In the genomic region with DNA sequence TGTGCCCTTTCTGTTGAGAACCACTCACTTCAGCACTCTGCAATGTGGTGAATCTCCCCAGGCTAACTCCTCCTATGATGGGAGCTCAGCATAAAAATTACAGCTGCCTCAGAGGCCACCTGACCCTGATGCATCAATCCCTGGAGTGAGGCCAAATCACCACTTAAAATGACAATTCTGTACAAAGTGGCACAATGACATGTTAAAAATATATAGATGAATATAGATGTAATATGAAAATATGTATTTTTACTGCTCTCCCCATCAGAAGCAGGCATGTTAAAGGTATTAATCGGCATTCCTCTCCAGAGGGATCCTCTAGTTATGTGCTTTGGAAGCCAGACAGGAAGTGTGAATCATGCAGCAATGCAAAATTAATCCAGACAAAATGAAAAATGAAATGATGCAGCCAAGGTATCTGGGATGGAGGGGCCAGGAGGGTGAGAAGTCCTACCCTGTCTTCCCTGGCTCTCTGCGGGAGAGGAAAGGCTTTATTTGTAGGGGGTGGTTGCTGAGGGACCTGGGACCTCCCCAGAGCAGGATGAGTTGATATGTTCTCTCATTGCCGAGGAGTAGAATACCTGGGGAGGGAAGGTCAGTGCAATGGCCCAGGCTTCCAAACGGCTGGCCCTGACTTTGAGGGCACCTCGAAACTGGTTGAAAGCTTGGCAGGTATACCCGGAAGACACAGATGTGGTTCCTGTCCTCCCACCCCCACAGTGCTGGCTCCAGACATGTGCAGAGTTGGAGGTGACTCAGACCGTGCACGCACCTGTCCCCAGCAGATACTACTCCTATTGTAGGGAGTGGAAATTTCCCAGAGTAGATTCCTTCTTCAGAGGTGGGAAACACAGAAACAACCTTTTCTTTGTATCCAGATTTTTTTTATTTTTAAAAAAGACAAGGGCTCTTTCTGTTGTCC, we compare ENCODE assay signal across 11 cellular contexts.
DNase-seq lines count a peak whose midpoint lies in the region; ATAC-seq and TF ChIP-seq lines count a peak whose summit lies in the region.
"Had no signal": no experiment of that assay in that cellular context is flagged by ENCODE, and none has a peak within 500 bp of the region (broad histone marks: within the 10 kb centered on the region; RNA-seq: fewer than 3 reads in every experiment).

No MANE protein-coding gene starts in this region.

- H3K27me3 ChIP-seq in Panc1 (ENCODE audit: control insufficient read depth, insufficient read depth, low read length) (no peaks in the 10 kb centered on the region), foreskin keratinocyte (no peaks in the 10 kb centered on the region), uterus (no peaks in the 10 kb centered on the region)
- H3K27me3 ChIP-seq: tibial artery had no signal

- DNase-seq in NCI-H510A treated with DMSO at 0.1 percent for 48 hours (lab: John Stamatoyannopoulos, UW) (peak; percentile 22), NCI-H510A (lab: John Stamatoyannopoulos, UW) (no peak), Panc1 (ENCODE audit: low read depth, low spot score) (no peak), foreskin keratinocyte (peak; percentile 83 to 88), uterus (peak; percentile 30 to 36), Kasumi-1 (lab: John Stamatoyannopoulos, UW) (no peak), D341Med (ENCODE audit: low spot score) (no peak)
- DNase-seq: activated naive CD8-positive, alpha-beta T cell treated with anti-CD3 and anti-CD28 coated beads for 36 hours; tibial artery had no signal

- intact Hi-C loops in Panc1 (cut with micrococcal nuclease; ENCODE audit: unreplicated experiment) (no loop called here), uterus (cut with DNase I; ENCODE audit: low total_unique reads) (no loop called here)

- H3K4me1 ChIP-seq in Panc1 (ENCODE audit: control insufficient read depth, insufficient read depth, low read length) (no peaks in the 10 kb centered on the region), foreskin keratinocyte (peaks cover 49% of the 10 kb centered on the region), uterus (peaks cover 7 to 11% of the 10 kb centered on the region in 2 donors)

- no peak for TF ChIP-seq POLR2A in uterus (IDR thresholded peaks at IDR 0.05)

- H3K4me3 ChIP-seq in Panc1 (ENCODE audit: low read depth in 2 of 2, low read length in 2 of 2) (no peak overlapping the region), uterus (no peak overlapping the region)
- H3K4me3 ChIP-seq: tibial artery had no signal

- TF ChIP-seq CTCF in Panc1 (IDR thresholded peaks at IDR 0.05): no peak
- no peak for TF ChIP-seq CTCF in foreskin keratinocyte (conservative IDR thresholded peaks at IDR 0.05)
- no peak for TF ChIP-seq CTCF in uterus (IDR thresholded peaks at IDR 0.05)

- POLR2A ChIA-PET in Panc1 (lab: Charles Lee): no interaction called here

- H3K27ac ChIP-seq in Panc1 (ENCODE audit: low read length): no peak overlapping the region
- peak overlapping the region; percentile 89 for H3K27ac ChIP-seq in foreskin keratinocyte
- H3K27ac ChIP-seq in uterus: peak overlapping the region; percentile 76 to 78
- H3K27ac ChIP-seq: HL-60, tibial artery had no signal

- CTCF ChIA-PET in Panc1 (lab: Charles Lee): no interaction called here

- H3K9me3 ChIP-seq in Panc1 (ENCODE audit: control insufficient read depth, insufficient read depth, low read depth, low read length) (no peaks in the 10 kb centered on the region), uterus (no peaks in the 10 kb centered on the region)
- H3K9me3 ChIP-seq: tibial artery had no signal

- ATAC-seq in Panc1 (0 out of 2 replicates have a peak, but pooled peaks have one; percentile 26), foreskin keratinocyte (peak; percentile 90), GM18520 (IDR thresholded peaks at IDR 0.05; ENCODE audit: unreplicated experiment) (no peak)

- no TSS peak for BruUV-seq in Panc1 (replicated peaks; lab: Mats Ljungman, UMichigan)

- in situ Hi-C loops in Panc1 (cut with HindIII; ENCODE audit: low pct_unique_long_range_greater_than_20kb, low sequenced_read_pairs): no loop called here

- no peaks in the 10 kb centered on the region for H3K36me3 ChIP-seq in Panc1 (ENCODE audit: control insufficient read depth, insufficient read depth, low read length)
- H3K36me3 ChIP-seq in uterus: no peaks in the 10 kb centered on the region
- H3K36me3 ChIP-seq: tibial artery had no signal

Comparison
In these comparisons a context has a peak if more than half of its experiments do, and no peak if none do; other contexts are left out.
1. DNase-seq: peak in NCI-H510A treated with DMSO at 0.1 percent for 48 hours (single experiment), foreskin keratinocyte (2 of 2) and uterus (2 of 2); none in NCI-H510A (single experiment), Panc1 (single experiment), Kasumi-1 (0 of 2) and D341Med (single experiment).